Comparison of ENCODE assay signal across 17 cellular contexts in the genomic region with DNA sequence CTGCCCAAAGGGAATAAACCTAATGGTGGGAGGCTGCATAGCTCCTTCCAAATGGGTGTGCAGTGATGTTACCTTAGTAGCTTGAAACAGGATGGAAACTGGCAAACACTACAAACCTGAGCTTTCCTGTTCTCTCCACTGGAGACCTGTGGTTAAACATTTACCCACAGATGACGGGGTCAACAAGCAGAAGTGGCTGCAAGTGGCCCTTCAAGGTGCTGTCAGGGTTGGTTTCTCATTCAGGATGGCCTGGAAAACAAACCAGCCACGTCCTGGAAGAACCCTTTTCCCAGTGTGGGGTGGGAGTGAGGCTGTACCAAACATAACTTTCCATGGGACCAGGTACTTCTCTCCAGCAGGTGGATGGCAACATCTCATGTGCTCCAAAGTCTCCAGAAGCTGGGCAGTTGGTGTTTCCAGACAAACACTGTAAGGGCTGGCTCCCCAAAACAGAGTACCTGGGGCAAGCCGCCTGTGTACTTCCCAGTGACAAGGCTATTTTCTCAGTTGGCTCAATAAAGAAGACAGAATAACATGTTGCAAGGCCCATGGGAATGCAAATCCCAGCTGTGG.
"Had no signal": no experiment of that assay in that cellular context is flagged by ENCODE, and none has a peak within 500 bp of the region (broad histone marks: within the 10 kb centered on the region; RNA-seq: fewer than 3 reads in every experiment).

No MANE protein-coding gene starts in this region.

- H3K36me3 ChIP-seq: esophagus muscularis mucosa, ovary, tibial artery had no signal

- ATAC-seq: mucosa of descending colon; naive thymus-derived CD4-positive, alpha-beta T cell; stimulated activated memory B cell treated with anti-CD40 and anti-IgM and Interleukin-4, amounts not matched to agents 10 μg/mL and 1 μg/mL and 100 μg/mL, for 72 hours had no signal

- H3K9me3 ChIP-seq: esophagus muscularis mucosa, mucosa of descending colon, ovary, tibial artery had no signal

- H3K4me3 ChIP-seq: coronary artery, esophagus muscularis mucosa, mucosa of descending colon, ovary, tibial artery had no signal

- H3K4me1 Mint-ChIP-seq: activated naive CD8-positive, alpha-beta T cell treated with anti-CD3 and anti-CD28 coated beads, Interleukin-2, amount 10 ng/mL, durations not matched to agents 7 days and 5 days; central memory CD8-positive, alpha-beta T cell; stimulated activated memory B cell treated with anti-CD40 and anti-IgM and Interleukin-4, amounts not matched to agents 10 μg/mL and 1 μg/mL and 100 μg/mL, for 72 hours had no signal

- H3K36me3 Mint-ChIP-seq: activated naive CD8-positive, alpha-beta T cell treated with anti-CD3 and anti-CD28 coated beads, Interleukin-2, amount 10 ng/mL, durations not matched to agents 7 days and 5 days; brain; naive thymus-derived CD4-positive, alpha-beta T cell; stimulated activated memory B cell treated with anti-CD40 and anti-IgM and Interleukin-4, amounts not matched to agents 10 μg/mL and 1 μg/mL and 100 μg/mL, for 72 hours had no signal

- H3K27me3 ChIP-seq: esophagus muscularis mucosa, ovary, tibial artery had no signal

- H3K4me3 Mint-ChIP-seq: activated naive CD8-positive, alpha-beta T cell treated with anti-CD3 and anti-CD28 coated beads, Interleukin-2, amount 10 ng/mL, durations not matched to agents 7 days and 5 days; brain; central memory CD8-positive, alpha-beta T cell; naive thymus-derived CD4-positive, alpha-beta T cell; stimulated activated memory B cell treated with anti-CD40 and anti-IgM and Interleukin-4, amounts not matched to agents 10 μg/mL and 1 μg/mL and 100 μg/mL, for 72 hours had no signal

- H3K9me3 Mint-ChIP-seq: activated naive CD8-positive, alpha-beta T cell treated with anti-CD3 and anti-CD28 coated beads, Interleukin-2, amount 10 ng/mL, durations not matched to agents 7 days and 5 days; central memory CD8-positive, alpha-beta T cell; naive thymus-derived CD4-positive, alpha-beta T cell had no signal

- DNase-seq: activated CD4-positive, alpha-beta T cell treated with anti-CD3 and anti-CD28 coated beads for 1 hour; activated CD4-positive, alpha-beta T cell treated with anti-CD3 and anti-CD28 coated beads, Interleukin-2, amount 50 U/mL, for 4 hours; activated naive CD4-positive, alpha-beta T cell; activated naive CD8-positive, alpha-beta T cell treated with anti-CD3 and anti-CD28 coated beads, Interleukin-2, amount 10 ng/mL, durations not matched to agents 7 days and 5 days; activated T-cell treated with anti-CD3 and anti-CD28 coated beads for 4 hours; kidney glomerular epithelial cell; mucosa of descending colon; naive thymus-derived CD4-positive, alpha-beta T cell; ovary; retina; stimulated activated CD4-positive, alpha-beta T cell treated with anti-CD3 and anti-CD28 coated beads, Interleukin-2, amount 100 ng/mL, for 48 hours; tibial artery had no signal

- H3K27ac ChIP-seq: coronary artery, esophagus muscularis mucosa, ovary, tibial artery had no signal

- H3K4me1 ChIP-seq: esophagus muscularis mucosa, tibial artery had no signal

- H3K27ac Mint-ChIP-seq: activated naive CD8-positive, alpha-beta T cell treated with anti-CD3 and anti-CD28 coated beads, Interleukin-2, amount 10 ng/mL, durations not matched to agents 7 days and 5 days; brain; naive thymus-derived CD4-positive, alpha-beta T cell; stimulated activated memory B cell treated with anti-CD40 and anti-IgM and Interleukin-4, amounts not matched to agents 10 μg/mL and 1 μg/mL and 100 μg/mL, for 72 hours had no signal

- H3K27me3 Mint-ChIP-seq: brain had no signal
